14 cellular contexts compared by ENCODE assay signal in genomic region chrX:41105005-41105404, GRCh38. TPM values are rescaled to one million over a fixed set of nuclear protein-coding genes. Genes with fewer than 3 reads are reported as not detected.
DNase-seq lines count a peak whose midpoint lies in the region; ATAC-seq, FAIRE-seq and TF ChIP-seq lines count a peak whose summit lies in the region.
"Had no signal": no experiment of that assay in that cellular context is flagged by ENCODE, and none has a peak within 500 bp of the region (broad histone marks: within the 10 kb centered on the region; RNA-seq: fewer than 3 reads in every experiment).

No MANE protein-coding gene starts in this region.

- TF ChIP-seq POLR2A in K562 (conservative IDR thresholded peaks at IDR 0.05): no peak

- no peak overlapping the region for H2AFZ ChIP-seq in H9 (ENCODE audit: low read length)
- no peak overlapping the region for H2AFZ ChIP-seq in K562 (ENCODE audit: low read depth, low read length)

- H4K91ac ChIP-seq in H9 (ENCODE audit: insufficient read length, low read depth, low read length): no peak overlapping the region

- H4K5ac ChIP-seq in H9 (ENCODE audit: insufficient read length, low read depth, low read length): no peak overlapping the region

- H4K8ac ChIP-seq in H9 (replicated peaks; ENCODE audit: insufficient read length, low read depth, low read length): no peak overlapping the region

- no peak overlapping the region for H2BK20ac ChIP-seq in H9 (ENCODE audit: low read depth, low read length, poor library complexity, severe bottlenecking)

- H3K23ac ChIP-seq in H9 (ENCODE audit: insufficient read length, low read depth, low read length): no peak overlapping the region

- WGBS in H9 (ENCODE audit: extremely low coverage, insufficient read length, low lambda C conversion rate): no CpG with 5 or more reads among the region's 2 CpGs
- WGBS in K562 (ENCODE audit: insufficient coverage, low coverage, missing lambda C conversion rate): 46% methylated on average over 2 of the region's 2 CpGs

- H3K4me1 ChIP-seq in H9 (ENCODE audit: insufficient read depth, low read length) (peaks cover 6% of the 10 kb centered on the region), K562 (replicated peaks in 1 of 2; ENCODE audit: control insufficient read depth in 2 of 2, insufficient read depth in 2 of 2, low read length in 2 of 2) (peaks cover 7 to 10% of the 10 kb centered on the region in 2 experiments; a peak in 3 of 5 replicates), BE2C (peaks cover 5% of the 10 kb centered on the region)

- no peak for DNase-seq in activated naive CD4-positive, alpha-beta T cell treated with anti-CD3 and anti-CD28 coated beads, Interleukin-2, amount 50 U/mL, for 16 hours
- DNase-seq in H9: no peak
- no peak for DNase-seq in K562 (ENCODE audit: extremely low read depth in 1 of 4, low spot score in 3 of 4)
- no peak for DNase-seq in naive thymus-derived CD8-positive, alpha-beta T cell
- DNase-seq in NCI-H2107 (lab: John Stamatoyannopoulos, UW): no peak
- no peak for DNase-seq in BE2C
- DNase-seq in Ammon's horn (ENCODE audit: low spot score): no peak
- DNase-seq: DMS79, HCEC 1CT, NCI-H187, NCI-H2227 treated with DMSO at 0.1 percent for 48 hours, SHP77 had no signal

- no peaks in the 10 kb centered on the region for H3K27me3 Mint-ChIP-seq in activated naive CD4-positive, alpha-beta T cell treated with anti-CD3 and anti-CD28 coated beads, Interleukin-2, amount 50 U/mL, for 24 hours
- no peaks in the 10 kb centered on the region for H3K27me3 Mint-ChIP-seq in H9 (ENCODE audit: low read depth)
- H3K27me3 Mint-ChIP-seq in naive thymus-derived CD8-positive, alpha-beta T cell: no peaks in the 10 kb centered on the region

- TF ChIP-seq RAD21 in K562 (CRISPR knock-in tag; conservative IDR thresholded peaks at IDR 0.05 in 1 of 2, IDR thresholded peaks at IDR 0.05 in 1 of 2): no peak

- FAIRE-seq in K562 (lab: Jason Lieb, UNC): no peak

- H2AK5ac ChIP-seq in H9 (ENCODE audit: insufficient read length, low read length): no peak overlapping the region

- no peaks in the 10 kb centered on the region for H3K23me2 ChIP-seq in H9 (ENCODE audit: insufficient read length, low read depth, low read length, poor library complexity, severe bottlenecking)

- peak; percentile 41 for ATAC-seq in K562
- ATAC-seq in naive thymus-derived CD8-positive, alpha-beta T cell: peak; percentile 45 to 69

- H3K27ac ChIP-seq in H9 (ENCODE audit: insufficient read length, low read depth, low read length): peak overlapping the region; percentile 29
- H3K27ac ChIP-seq in K562 (ENCODE audit: extremely low read depth, low read depth, low read length): no peak overlapping the region
- H3K27ac ChIP-seq: SK-N-MC had no signal

- H4K20me1 ChIP-seq in H9 (ENCODE audit: control insufficient read depth, insufficient read depth, insufficient read length): no peaks in the 10 kb centered on the region
- peaks cover 32% of the 10 kb centered on the region for H4K20me1 ChIP-seq in K562 (replicated peaks; ENCODE audit: control insufficient read depth, insufficient read depth, low read length)

- H3K9me3 ChIP-seq in H9 (ENCODE audit: control insufficient read depth, low read depth, low read length) (no peaks in the 10 kb centered on the region), K562 (replicated peaks; ENCODE audit: control insufficient read depth, insufficient read depth, low read depth, low read length) (no peaks in the 10 kb centered on the region), BE2C (no peaks in the 10 kb centered on the region)

- H3K27me3 ChIP-seq in H9 (ENCODE audit: insufficient read depth, low read length) (no peaks in the 10 kb centered on the region), K562 (ENCODE audit: control insufficient read depth in 2 of 2, insufficient read depth in 2 of 2, low read length in 2 of 2) (no peaks in the 10 kb centered on the region), BE2C (no peaks in the 10 kb centered on the region)

- H3K79me1 ChIP-seq in H9 (ENCODE audit: insufficient read depth, low read depth, low read length, poor library complexity, severe bottlenecking): no peaks in the 10 kb centered on the region

- no peak overlapping the region for H3K18ac ChIP-seq in H9 (ENCODE audit: insufficient read length, low read depth, low read length)

- no peak overlapping the region for H3K9ac ChIP-seq in H9 (ENCODE audit: extremely low read depth, insufficient read length, low read length)
- H3K9ac ChIP-seq in K562 (ENCODE audit: insufficient read depth in 1 of 2, low read depth in 2 of 2, low read length in 2 of 2): no peak overlapping the region

- CTCF ChIA-PET in K562 (lab: Yijun Ruan, JAX; ENCODE audit: low intra/inter-chr PET ratio): no interaction called here

- peak overlapping the region; percentile 44 for H3K4me3 Mint-ChIP-seq in activated naive CD4-positive, alpha-beta T cell treated with anti-CD3 and anti-CD28 coated beads, Interleukin-2, amount 50 U/mL, for 24 hours
- no peak overlapping the region for H3K4me3 Mint-ChIP-seq in H9
- peak overlapping the region in 6 of 10 donors; percentile 1 to 61 (median 24) for H3K4me3 Mint-ChIP-seq in naive thymus-derived CD8-positive, alpha-beta T cell

- TF ChIP-seq EP300 in K562 (IDR thresholded peaks at IDR 0.05; ENCODE audit: low read length): no peak

- peaks cover 3% of the 10 kb centered on the region for H3K36me3 Mint-ChIP-seq in activated naive CD4-positive, alpha-beta T cell treated with anti-CD3 and anti-CD28 coated beads, Interleukin-2, amount 50 U/mL, for 24 hours
- H3K36me3 Mint-ChIP-seq in H9 (ENCODE audit: insufficient read depth in 1 of 3, low read depth in 3 of 3): peaks cover 4 to 36% (median 25%) of the 10 kb centered on the region in 3 experiments; a peak in 5 of 7 replicates
- H3K36me3 Mint-ChIP-seq in naive thymus-derived CD8-positive, alpha-beta T cell: peaks cover 6 to 10% (median 7%) of the 10 kb centered on the region in 3 donors

- POLR2A ChIA-PET in K562 (lab: Yijun Ruan, JAX): interaction anchor here (0.7 to 1.1 kb wide), 4 partner anchors 9 to 12 kb away, joined by 3 to 5 read pairs (median 3); no protein-coding TSS in a partner anchor
- POLR2A ChIA-PET in naive thymus-derived CD8-positive, alpha-beta T cell (lab: Charles Lee): interaction anchor here (0.5 kb wide), 1 partner anchor 228 kb away, joined by 3 read pairs; no protein-coding TSS in a partner anchor

- in situ Hi-C loops in K562 (cut with MboI): no loop called here

- no peak overlapping the region for H2BK120ac ChIP-seq in H9 (ENCODE audit: low read depth, low read length, poor library complexity, severe bottlenecking)

- H3T11ph ChIP-seq in H9 (ENCODE audit: low read length): no peak overlapping the region

- peaks cover 78% of the 10 kb centered on the region for H3K79me2 ChIP-seq in H9 (ENCODE audit: insufficient read depth, low read length)
- peaks cover 95% of the 10 kb centered on the region for H3K79me2 ChIP-seq in K562 (ENCODE audit: control insufficient read depth, insufficient read depth, low read length)

- intact Hi-C loops in K562 (cut with micrococcal nuclease): no loop called here

- H3K14ac ChIP-seq in H9 (ENCODE audit: insufficient read depth, low read length): no peak overlapping the region

- no peak overlapping the region for H3K4me3 ChIP-seq in K562
- H3K4me3 ChIP-seq in BE2C (ENCODE audit: low read depth, low read length): no peak overlapping the region
- H3K4me3 ChIP-seq: SK-N-MC had no signal

- H2BK12ac ChIP-seq in H9 (ENCODE audit: insufficient read length, low read depth, low read length): no peak overlapping the region

- H2BK5ac ChIP-seq in H9 (ENCODE audit: insufficient read length, low read length): no peak overlapping the region

- H3K9me3 Mint-ChIP-seq in activated naive CD4-positive, alpha-beta T cell treated with anti-CD3 and anti-CD28 coated beads, Interleukin-2, amount 50 U/mL, for 24 hours: no peaks in the 10 kb centered on the region
- peaks cover 48 to 54% of the 10 kb centered on the region in 2 experiments for H3K9me3 Mint-ChIP-seq in H9
- H3K9me3 Mint-ChIP-seq in naive thymus-derived CD8-positive, alpha-beta T cell: peaks cover 0 to 7% (median 2%) of the 10 kb centered on the region in 9 donors

- H3K27ac Mint-ChIP-seq in activated naive CD4-positive, alpha-beta T cell treated with anti-CD3 and anti-CD28 coated beads, Interleukin-2, amount 50 U/mL, for 24 hours: peak overlapping the region; percentile 62
- peak overlapping the region in 1 of 3 experiments; percentile 40; a peak in 1 of 7 replicates for H3K27ac Mint-ChIP-seq in H9
- peak overlapping the region in 7 of 10 donors; percentile 3 to 86 (median 54) for H3K27ac Mint-ChIP-seq in naive thymus-derived CD8-positive, alpha-beta T cell

- H3K4me2 ChIP-seq in H9 (ENCODE audit: insufficient read depth, insufficient read length, low read length): peak overlapping the region; percentile 15
- H3K4me2 ChIP-seq in K562 (ENCODE audit: insufficient read depth, low read length): no peak overlapping the region

- no peak overlapping the region for H2BK15ac ChIP-seq in H9 (ENCODE audit: low read depth, low read length)

- no peaks in the 10 kb centered on the region for H3K9me1 ChIP-seq in K562 (ENCODE audit: control insufficient read depth, insufficient read depth, low read length)

- no peak overlapping the region for H3K56ac ChIP-seq in H9 (ENCODE audit: insufficient read length, low read depth, low read length)

- BruUV-seq in K562 (replicated peaks; lab: Mats Ljungman, UMichigan): no TSS peak

- H3K4ac ChIP-seq in H9 (ENCODE audit: low read depth, low read length): no peak overlapping the region

- no peak for TF ChIP-seq CTCF in H9 (conservative IDR thresholded peaks at IDR 0.05)
- no peak for TF ChIP-seq CTCF in K562 (IDR thresholded peaks at IDR 0.05 in 2 of 3, conservative IDR thresholded peaks at IDR 0.05 in 1 of 3; ENCODE audit: insufficient read depth in 2 of 3, low read depth in 1 of 3, low read length in 3 of 3)
- no peak for TF ChIP-seq CTCF in BE2C (IDR thresholded peaks at IDR 0.05; ENCODE audit: low read depth, low read length)

- H3K4me1 Mint-ChIP-seq in activated naive CD4-positive, alpha-beta T cell treated with anti-CD3 and anti-CD28 coated beads, Interleukin-2, amount 50 U/mL, for 24 hours: peaks cover 57% of the 10 kb centered on the region
- peaks cover 50 to 63% of the 10 kb centered on the region in 2 experiments for H3K4me1 Mint-ChIP-seq in H9
- H3K4me1 Mint-ChIP-seq in naive thymus-derived CD8-positive, alpha-beta T cell: peaks cover 26 to 68% (median 55%) of the 10 kb centered on the region in 4 donors

- H3K36me3 ChIP-seq in K562 (ENCODE audit: control insufficient read depth, insufficient read depth, low read length) (no peaks in the 10 kb centered on the region; the same call in 2 of the 3 replicates), BE2C (no peaks in the 10 kb centered on the region; the same call in 1 of the 2 replicates)

RNA-seq across cellular contexts. Expression of gene USP9X, which starts 19.8 kb away (rescaled TPM):
- total RNA-seq in H9 (2021) (268 and 284 TPM in 2 replicates), K562 (2014; rRNA removed) (29.0 and 29.5 TPM in 2 replicates), K562 (2014; rRNA removed; fragmentation: Illumina TruSeq; extraction: Trizol) (47.8 and 53.8 TPM in 2 replicates), K562 (2015; rRNA removed; fragmentation: Illumina TruSeq; extraction: Trizol) (31.9 and 33.1 TPM in 2 replicates), K562 (2021) (44.9 and 45.7 TPM in 2 replicates)
- 138 and 396 TPM in 2 replicates for total RNA-seq in K562 (2011; cell fraction: chromatin; rRNA removed; ENCODE audit: low replicate concordance)
- 51.9 and 68.7 TPM in 2 replicates for total RNA-seq in K562 (2011; cell fraction: nucleolus; rRNA removed)
- total RNA-seq in K562 (2011; cell fraction: nucleoplasm; rRNA removed): 103 and 125 TPM in 2 replicates
- polyA plus RNA-seq in K562 (2011; rRNA removed) (26.1 and 40.1 TPM in 2 replicates), K562 (2014; fragmentation: Illumina TruSeq; extraction: Trizol) (29.4 and 31.0 TPM in 2 replicates), K562 (2014; fragmentation: Nextera tagmentation; extraction: Ambion mirVana) (10 to 100 TPM; 10.9 to 15.2 TPM), K562 (2014; rRNA removed) (19.0 and 21.4 TPM in 2 replicates)
- polyA plus RNA-seq in K562 (2011; cell fraction: cytosol; rRNA removed): 11.5 and 16.7 TPM in 2 replicates
- polyA plus RNA-seq in K562 (2011; cell fraction: nucleus; rRNA removed): 35.7 and 38.8 TPM in 2 replicates
- 21.9 and 23.8 TPM in 2 replicates for polyA plus RNA-seq in K562 (2012)
- polyA minus RNA-seq in K562 (2011; rRNA and poly(A)+ RNA removed): 196 and 258 TPM in 2 replicates
- polyA minus RNA-seq in K562 (2011; cell fraction: cytosol; rRNA and poly(A)+ RNA removed): 77.6 and 121 TPM in 2 replicates
- polyA minus RNA-seq in K562 (2011; cell fraction: nucleus; rRNA and poly(A)+ RNA removed): 47.0 and 84.4 TPM in 2 replicates
- 10 to 100 TPM; 68.7 to 75.4 TPM for total RNA-seq in naive thymus-derived CD8-positive, alpha-beta T cell
- polyA plus RNA-seq in naive thymus-derived CD8-positive, alpha-beta T cell: 10 to 100 TPM; 20.0 to 27.1 (median 23.9) TPM
- polyA plus RNA-seq in BE2C (2012; ENCODE audit: insufficient read depth, insufficient read length, low read depth): 21.8 TPM

Comparison
In these comparisons a context has a peak if more than half of its experiments do, and no peak if none do; other contexts are left out.
1. H3K4me3 Mint-ChIP-seq: peak in activated naive CD4-positive, alpha-beta T cell treated with anti-CD3 and anti-CD28 coated beads, Interleukin-2, amount 50 U/mL, for 24 hours (single experiment) and naive thymus-derived CD8-positive, alpha-beta T cell (6 of 10); none in H9 (0 of 2).